6 cellular contexts compared by ENCODE assay signal in the genomic region with DNA sequence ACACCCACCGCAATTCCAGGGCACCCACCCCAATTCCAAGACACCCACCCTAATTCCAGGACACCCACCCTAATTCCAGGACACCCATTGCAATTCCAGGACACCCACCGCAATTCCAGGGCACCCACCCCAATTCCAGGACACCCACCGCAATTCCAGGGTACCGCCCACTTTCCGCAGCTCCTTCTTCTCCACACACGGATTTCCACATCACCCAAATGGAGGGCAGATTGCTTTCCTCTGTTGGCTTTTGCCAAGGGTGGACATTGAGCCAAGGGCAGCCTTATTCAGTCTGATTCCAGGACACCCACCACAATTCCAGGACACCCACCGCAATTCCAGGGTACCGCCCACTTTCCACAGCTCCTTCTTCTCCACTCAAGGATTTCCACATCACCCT. TPM values are rescaled to one million over a fixed set of nuclear protein-coding genes. Genes with fewer than 3 reads are reported as not detected.
"Had no signal": no experiment of that assay in that cellular context is flagged by ENCODE, and none has a peak within 500 bp of the region (broad histone marks: within the 10 kb centered on the region; RNA-seq: fewer than 3 reads in every experiment).

No MANE protein-coding gene starts in this region.

RNA-seq across cellular contexts. Expression of a gene that starts 25.6 kb away (rescaled TPM):
- total RNA-seq: GM23338, H1, H7, H9, HFFc6 had no signal
- polyA plus RNA-seq: GM23338, H1 had no signal

RNA-seq across cellular contexts. Expression of a gene that starts 56.6 kb away (rescaled TPM):
- total RNA-seq: GM23248, HFFc6 had no signal
- polyA plus RNA-seq: GM23248 had no signal
